9 cellular contexts compared by ENCODE assay signal in the genomic region with DNA sequence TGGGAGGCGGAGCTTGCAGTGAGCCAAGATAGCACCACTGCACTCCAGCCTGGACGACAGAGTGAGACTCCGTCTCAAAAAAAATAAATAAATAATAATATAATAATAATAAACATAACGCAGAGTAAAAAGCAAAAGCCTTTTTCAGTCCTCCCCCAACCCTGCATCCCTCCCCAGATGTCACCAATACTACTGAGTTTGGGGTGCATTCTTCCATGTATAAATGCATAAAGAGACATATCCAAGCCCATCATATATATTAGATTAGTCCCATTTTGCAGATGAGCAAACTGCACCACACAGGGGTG. TPM values are rescaled to one million over a fixed set of nuclear protein-coding genes. Genes with fewer than 3 reads are reported as not detected.
DNase-seq lines count a peak whose midpoint lies in the region; ATAC-seq and TF ChIP-seq lines count a peak whose summit lies in the region.
"Had no signal": no experiment of that assay in that cellular context is flagged by ENCODE, and none has a peak within 500 bp of the region (broad histone marks: within the 10 kb centered on the region; RNA-seq: fewer than 3 reads in every experiment).

No MANE protein-coding gene starts in this region.

- peaks cover 36% of the 10 kb centered on the region for H3K4me1 Mint-ChIP-seq in activated T-cell treated with anti-CD3 and anti-CD28 coated beads, Interleukin-2, amount 50 U/mL, for 72 hours (ENCODE audit: low read depth)

- H3K4me3 ChIP-seq in astrocyte of the cerebellum (ENCODE audit: low read depth, low read length) (peak overlapping the region; percentile 49), liver (ENCODE audit: low read depth in 1 of 3, low read length in 3 of 3) (peak overlapping the region in 2 of 3 donors; percentile 61 to 68), thymus (ENCODE audit: low read length) (peak overlapping the region; percentile 55)

- ATAC-seq in activated T-cell treated with anti-CD3 and anti-CD28 coated beads, Interleukin-2, amount 50 U/mL, for 72 hours (replicated peaks in 1 of 2): no peak

- no peak overlapping the region for H3K27ac Mint-ChIP-seq in activated T-cell treated with anti-CD3 and anti-CD28 coated beads, Interleukin-2, amount 50 U/mL, for 72 hours

- peak overlapping the region; percentile 69 to 86 for H3K4me3 Mint-ChIP-seq in activated T-cell treated with anti-CD3 and anti-CD28 coated beads, Interleukin-2, amount 50 U/mL, for 72 hours

- H3K27me3 ChIP-seq in liver (ENCODE audit: control insufficient read depth in 4 of 4, insufficient read depth in 4 of 4, low read length in 3 of 4) (no peaks in the 10 kb centered on the region), thymus (ENCODE audit: control insufficient read depth, insufficient read depth) (peaks cover 25% of the 10 kb centered on the region)

- H3K27me3 Mint-ChIP-seq in activated T-cell treated with anti-CD3 and anti-CD28 coated beads, Interleukin-2, amount 50 U/mL, for 72 hours (ENCODE audit: low read depth): peaks cover 39% of the 10 kb centered on the region

- TF ChIP-seq CTCF in astrocyte of the cerebellum (IDR thresholded peaks at IDR 0.05; ENCODE audit: low read depth, low read length, missing control alignments) (no peak), liver (IDR thresholded peaks at IDR 0.05; ENCODE audit: low read depth, low read length, missing input control) (no peak)

- peaks cover 17 to 45% (median 25%) of the 10 kb centered on the region in 4 donors for H3K4me1 ChIP-seq in liver (ENCODE audit: control insufficient read depth in 4 of 4, insufficient read depth in 4 of 4, low read length in 3 of 4)
- peaks cover 16% of the 10 kb centered on the region for H3K4me1 ChIP-seq in thymus (ENCODE audit: control insufficient read depth, insufficient read depth, low read length)

- H3K27ac ChIP-seq in liver (ENCODE audit: low read depth in 1 of 2, low read length in 2 of 2): peak overlapping the region; percentile 87 to 89
- H3K27ac ChIP-seq in thymus (ENCODE audit: low read depth): no peak overlapping the region

- peak overlapping the region in 1 of 2 donors; percentile 68 for H3K9ac ChIP-seq in liver (ENCODE audit: low read depth in 1 of 2, low read length in 2 of 2)

- no peak for TF ChIP-seq RAD21 in liver (IDR thresholded peaks at IDR 0.05)

- no peaks in the 10 kb centered on the region for H3K9me3 Mint-ChIP-seq in activated T-cell treated with anti-CD3 and anti-CD28 coated beads, Interleukin-2, amount 50 U/mL, for 72 hours

- H3K36me3 Mint-ChIP-seq in activated T-cell treated with anti-CD3 and anti-CD28 coated beads, Interleukin-2, amount 50 U/mL, for 72 hours (ENCODE audit: insufficient read depth in 2 of 2): no peaks in the 10 kb centered on the region

- no peaks in the 10 kb centered on the region for H3K36me3 ChIP-seq in liver (ENCODE audit: control insufficient read depth in 4 of 4, insufficient read depth in 3 of 4, low read depth in 1 of 4, low read length in 3 of 4)
- no peaks in the 10 kb centered on the region for H3K36me3 ChIP-seq in thymus (ENCODE audit: control insufficient read depth, insufficient read depth)

- 42% methylated on average over 4 of the region's 4 CpGs for WGBS in liver
- WGBS in thymus: 69% methylated on average over 4 of the region's 4 CpGs

- in situ Hi-C loops in astrocyte of the cerebellum (cut with HindIII; ENCODE audit: low sequenced_read_pairs): no loop called here

- DNase-seq in activated T-cell treated with anti-CD3 and anti-CD28 coated beads, Interleukin-2, amount 50 U/mL, for 72 hours: no peak
- DNase-seq in activated T-cell treated with anti-CD3 and anti-CD28 coated beads for 4 hours: no peak
- DNase-seq in astrocyte of the cerebellum (ENCODE audit: low read depth): no peak
- DNase-seq in SHP77 (lab: John Stamatoyannopoulos, UW): no peak
- no peak for DNase-seq in D341Med (ENCODE audit: low spot score)
- no peak for DNase-seq in HT-29 (ENCODE audit: low spot score)

- H3K9me3 ChIP-seq in liver (ENCODE audit: control insufficient read depth in 4 of 4, low read length in 3 of 4): no peaks in the 10 kb centered on the region
- no peaks in the 10 kb centered on the region for H3K9me3 ChIP-seq in thymus (ENCODE audit: control insufficient read depth)

TF ChIP-seq in liver, 16 proteins besides CTCF, POLR2A, EP300 and RAD21:
- no peak for TF ChIP-seq NR2F2 (IDR thresholded peaks at IDR 0.05)
- TF ChIP-seq FOXA1 (IDR thresholded peaks at IDR 0.05): no peak
- no peak for TF ChIP-seq HNF4G (IDR thresholded peaks at IDR 0.05)
- TF ChIP-seq, protein P1, sequence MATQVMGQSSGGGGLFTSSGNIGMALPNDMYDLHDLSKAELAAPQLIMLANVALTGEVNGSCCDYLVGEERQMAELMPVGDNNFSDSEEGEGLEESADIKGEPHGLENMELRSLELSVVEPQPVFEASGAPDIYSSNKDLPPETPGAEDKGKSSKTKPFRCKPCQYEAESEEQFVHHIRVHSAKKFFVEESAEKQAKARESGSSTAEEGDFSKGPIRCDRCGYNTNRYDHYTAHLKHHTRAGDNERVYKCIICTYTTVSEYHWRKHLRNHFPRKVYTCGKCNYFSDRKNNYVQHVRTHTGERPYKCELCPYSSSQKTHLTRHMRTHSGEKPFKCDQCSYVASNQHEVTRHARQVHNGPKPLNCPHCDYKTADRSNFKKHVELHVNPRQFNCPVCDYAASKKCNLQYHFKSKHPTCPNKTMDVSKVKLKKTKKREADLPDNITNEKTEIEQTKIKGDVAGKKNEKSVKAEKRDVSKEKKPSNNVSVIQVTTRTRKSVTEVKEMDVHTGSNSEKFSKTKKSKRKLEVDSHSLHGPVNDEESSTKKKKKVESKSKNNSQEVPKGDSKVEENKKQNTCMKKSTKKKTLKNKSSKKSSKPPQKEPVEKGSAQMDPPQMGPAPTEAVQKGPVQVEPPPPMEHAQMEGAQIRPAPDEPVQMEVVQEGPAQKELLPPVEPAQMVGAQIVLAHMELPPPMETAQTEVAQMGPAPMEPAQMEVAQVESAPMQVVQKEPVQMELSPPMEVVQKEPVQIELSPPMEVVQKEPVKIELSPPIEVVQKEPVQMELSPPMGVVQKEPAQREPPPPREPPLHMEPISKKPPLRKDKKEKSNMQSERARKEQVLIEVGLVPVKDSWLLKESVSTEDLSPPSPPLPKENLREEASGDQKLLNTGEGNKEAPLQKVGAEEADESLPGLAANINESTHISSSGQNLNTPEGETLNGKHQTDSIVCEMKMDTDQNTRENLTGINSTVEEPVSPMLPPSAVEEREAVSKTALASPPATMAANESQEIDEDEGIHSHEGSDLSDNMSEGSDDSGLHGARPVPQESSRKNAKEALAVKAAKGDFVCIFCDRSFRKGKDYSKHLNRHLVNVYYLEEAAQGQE (IDR thresholded peaks at IDR 0.05): no peak
- TF ChIP-seq GABPA (IDR thresholded peaks at IDR 0.05 in 1 of 2, conservative IDR thresholded peaks at IDR 0.05 in 1 of 2): no peak
- no peak for TF ChIP-seq JUND (IDR thresholded peaks at IDR 0.05)
- TF ChIP-seq HNF4A (conservative IDR thresholded peaks at IDR 0.05): no peak
- TF ChIP-seq, protein P2, sequence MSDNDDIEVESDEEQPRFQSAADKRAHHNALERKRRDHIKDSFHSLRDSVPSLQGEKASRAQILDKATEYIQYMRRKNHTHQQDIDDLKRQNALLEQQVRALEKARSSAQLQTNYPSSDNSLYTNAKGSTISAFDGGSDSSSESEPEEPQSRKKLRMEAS (IDR thresholded peaks at IDR 0.05): no peak
TF ChIP-seq in liver: peak in this region for 0.

RNA-seq across cellular contexts. Expression of a gene that starts 0.9 kb away (rescaled TPM):
- total RNA-seq in activated T-cell treated with anti-CD3 and anti-CD28 coated beads, Interleukin-2, amount 50 U/mL, for 72 hours: 1 to 10 TPM in 1 of 2 donors, under 1 TPM in 1; 0.86 to 2.6 TPM
- 10 to 100 TPM in 1 of 2 donors, 1 to 10 TPM in 1; 5.6 to 11.5 TPM for total RNA-seq in liver
- polyA plus RNA-seq in liver (10 to 100 TPM; 11.4 to 12.2 TPM), thymus (17.9 TPM)
- not detected in 2 replicates for total RNA-seq in HT-29 (2014; rRNA removed; shearing (Covaris generic))

RNA-seq across cellular contexts. Expression of a gene that starts 31.1 kb away (rescaled TPM):
- total RNA-seq in activated T-cell treated with anti-CD3 and anti-CD28 coated beads, Interleukin-2, amount 50 U/mL, for 72 hours: 100 to 1,000 TPM; 373 to 495 TPM
- total RNA-seq in liver: 100 to 1,000 TPM in 1 of 2 donors, 10 to 100 TPM in 1; 94.6 to 181 TPM
- polyA plus RNA-seq in liver (10 to 100 TPM; 23.4 to 65.4 TPM), thymus (200 TPM)
- total RNA-seq in HT-29 (2014; rRNA removed; shearing (Covaris generic)): 329 and 338 TPM in 2 replicates

RNA-seq across cellular contexts. Expression of a gene that starts 32.7 kb away (rescaled TPM):
- under 1 TPM in 1 of 2 donors, not detected in 1; 0.79 TPM for total RNA-seq in activated T-cell treated with anti-CD3 and anti-CD28 coated beads, Interleukin-2, amount 50 U/mL, for 72 hours
- not detected for total RNA-seq in liver
- polyA plus RNA-seq in liver: not detected
- polyA plus RNA-seq in thymus: 0.16 TPM
- not detected in 2 replicates for total RNA-seq in HT-29 (2014; rRNA removed; shearing (Covaris generic))
- total RNA-seq: temporal lobe had no signal

RNA-seq across cellular contexts. Expression of a gene that starts 40.4 kb away (rescaled TPM):
- total RNA-seq in activated T-cell treated with anti-CD3 and anti-CD28 coated beads, Interleukin-2, amount 50 U/mL, for 72 hours: 1 to 10 TPM; 1.3 to 1.5 TPM
- 1 to 10 TPM; 5.1 to 8.1 TPM for total RNA-seq in liver
- polyA plus RNA-seq in liver (10 to 100 TPM; 17.0 to 22.5 TPM), thymus (4.6 TPM)
- total RNA-seq in HT-29 (2014; rRNA removed; shearing (Covaris generic)): 3.2 and 7.4 TPM in 2 replicates
